Comparison of ENCODE assay signal across 9 cellular contexts in the genomic region with DNA sequence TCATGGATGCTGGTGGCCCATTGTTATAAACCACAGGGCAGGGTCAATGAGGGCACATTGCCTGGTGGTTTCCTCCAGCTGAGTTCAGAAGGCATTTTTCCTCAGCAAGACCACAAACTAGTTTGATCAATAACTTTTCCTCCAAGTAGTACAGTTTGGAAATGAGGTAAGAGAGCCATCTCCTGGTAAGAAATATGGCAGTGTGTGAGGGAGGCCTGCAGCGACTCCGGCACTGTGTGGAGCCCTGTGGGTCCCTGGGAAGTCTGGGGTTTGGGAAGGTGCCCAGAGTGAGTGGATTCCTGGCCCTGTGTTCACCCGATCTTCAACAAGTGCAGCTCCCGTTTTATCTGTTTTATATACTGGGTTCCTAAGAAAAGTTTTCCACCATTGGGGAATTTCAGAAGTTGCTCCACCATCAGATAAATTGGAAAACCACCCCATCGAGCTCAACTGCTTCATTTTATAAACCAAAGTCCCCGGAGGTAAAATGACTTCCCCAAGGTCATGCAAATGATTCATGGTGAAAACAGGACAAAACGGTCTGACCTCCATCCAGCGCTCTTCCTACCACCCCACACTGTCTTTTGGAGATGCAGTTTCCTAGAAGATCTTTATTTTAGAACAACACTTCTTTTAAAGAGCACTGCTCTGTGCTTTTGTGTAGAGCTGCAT.
A peak's percentile ranks its signal among the peaks of the same experiment; 100 is the strongest.
DNase-seq lines count a peak whose midpoint lies in the region; ATAC-seq, FAIRE-seq and TF ChIP-seq lines count a peak whose summit lies in the region.
"Had no signal": no experiment of that assay in that cellular context is flagged by ENCODE, and none has a peak within 500 bp of the region (broad histone marks: within the 10 kb centered on the region; RNA-seq: fewer than 3 reads in every experiment).

No MANE protein-coding gene starts in this region.

- no peaks in the 10 kb centered on the region for H3K9me3 ChIP-seq in HUES48 (ENCODE audit: control insufficient read depth, insufficient read depth, low read length)
- H3K9me3 ChIP-seq in pancreas, result no peaks in the 10 kb centered on the region

- TF ChIP-seq CTCF in D721Med (IDR thresholded peaks at IDR 0.05; ENCODE audit: insufficient read depth, missing control alignments) (peak; percentile 15), pancreas (IDR thresholded peaks at IDR 0.05) (no peak)

- intact Hi-C loops in pancreas (cut with DNase I), result no loop called here

- H3K27ac ChIP-seq in HUES48 (ENCODE audit: low read depth, low read length) (peak overlapping the region; percentile 50), pancreas (no peak overlapping the region)

- H3K4me1 ChIP-seq in HUES48 (ENCODE audit: control insufficient read depth, insufficient read depth, low read length), result no peaks in the 10 kb centered on the region; the same call in 1 of the 2 replicates
- H3K4me1 ChIP-seq in pancreas, result no peaks in the 10 kb centered on the region

- H3K27me3 ChIP-seq in HUES48 (ENCODE audit: control insufficient read depth, insufficient read depth, low read length) (no peaks in the 10 kb centered on the region), pancreas (peaks cover 0 to 5% (median 0%) of the 10 kb centered on the region in 4 donors)

- no peak overlapping the region for H3K9ac ChIP-seq in HUES48 (ENCODE audit: low read depth, low read length)

- 50 to 52% methylated on average over 8 of the region's 8 CpGs for WGBS in pancreas, 2 donors

- ATAC-seq in pancreas (peak in 3 of 4 donors; percentile 59 to 74 (median 64)), GM19467 (IDR thresholded peaks at IDR 0.05; ENCODE audit: unreplicated experiment) (no peak), GM21423 (IDR thresholded peaks at IDR 0.05; ENCODE audit: unreplicated experiment) (no peak)

- H3K4me3 ChIP-seq in HUES48 (ENCODE audit: low read depth, low read length) (no peak overlapping the region), pancreas (no peak overlapping the region)

- FAIRE-seq in D721Med (lab: Jason Lieb, UNC) (no peak), pancreas (lab: Jason Lieb, UNC) (no peak)

- H3K36me3 ChIP-seq in HUES48 (ENCODE audit: control insufficient read depth, insufficient read depth, low read length) (no peaks in the 10 kb centered on the region), pancreas (no peaks in the 10 kb centered on the region)

- DNase-seq in D721Med (ENCODE audit: insufficient read length, low spot score), result no peak
- peak; percentile 47 for DNase-seq in brain pericyte (ENCODE audit: low read depth, low spot score)
- DNase-seq in pancreas, result no peak
- no peak for DNase-seq in SHP77 (lab: John Stamatoyannopoulos, UW)
- no peak for DNase-seq in stimulated activated naive CD4-positive, alpha-beta T cell treated with Interleukin-2 at 50 U/mL for 16 hours (lab: John Stamatoyannopoulos, UW)
- DNase-seq: naive B cell had no signal

Comparison
In these comparisons a context has a peak if more than half of its experiments do, and no peak if none do; other contexts are left out.
1. ATAC-seq: peak in pancreas (3 of 4); none in GM19467 (single experiment) and GM21423 (single experiment).